ENCODE assay signal across 15 cellular contexts in genomic region chr4:96407651-96408342, GRCh38.
DNase-seq lines count a peak whose midpoint lies in the region; ATAC-seq, FAIRE-seq and TF ChIP-seq lines count a peak whose summit lies in the region.
"Had no signal": no experiment of that assay in that cellular context is flagged by ENCODE, and none has a peak within 500 bp of the region (broad histone marks: within the 10 kb centered on the region; RNA-seq: fewer than 3 reads in every experiment).

No MANE protein-coding gene starts in this region.

- H3K27me3 Mint-ChIP-seq in astrocyte (ENCODE audit: low read depth, unreplicated experiment) = no peaks in the 10 kb centered on the region
- H3K27me3 Mint-ChIP-seq in activated naive CD8-positive, alpha-beta T cell treated with anti-CD3 and anti-CD28 coated beads, Interleukin-2, amount 50 U/mL, for 24 hours = no peaks in the 10 kb centered on the region
- H3K27me3 Mint-ChIP-seq: activated naive CD8-positive, alpha-beta T cell treated with anti-CD3 and anti-CD28 coated beads for 36 hours had no signal

- peak overlapping the region; percentile 62 for H2AFZ ChIP-seq in astrocyte (ENCODE audit: low read depth, low read length)

- H3K4me2 ChIP-seq in astrocyte (ENCODE audit: low read length) = peak overlapping the region; percentile 64

- H3K9ac ChIP-seq in astrocyte (ENCODE audit: low read length) = peak overlapping the region; percentile 36

- TF ChIP-seq CTCF in astrocyte (IDR thresholded peaks at IDR 0.05; ENCODE audit: insufficient read depth, low read depth, low read length) (no peak), spleen (IDR thresholded peaks at IDR 0.05 in 8 of 11, conservative IDR thresholded peaks at IDR 0.05 in 3 of 11) (no peak)

- WGBS in small intestine, 3 donors = 55 to 73% (median 68%) methylated on average over 4 of the region's 4 CpGs
- WGBS in spleen, 5 donors = 75 to 95% (median 87%) methylated on average over 4 of the region's 4 CpGs

- H3K27ac ChIP-seq in astrocyte (ENCODE audit: low read depth, low read length) = no peak overlapping the region
- no peak overlapping the region for H3K27ac ChIP-seq in small intestine (ENCODE audit: low read depth in 1 of 2, low read length in 1 of 2)
- H3K27ac ChIP-seq in spleen = no peak overlapping the region
- H3K27ac ChIP-seq: HL-60, stomach had no signal

- H3K4me1 Mint-ChIP-seq in astrocyte (ENCODE audit: low read depth, unreplicated experiment) = no peaks in the 10 kb centered on the region
- H3K4me1 Mint-ChIP-seq in activated naive CD8-positive, alpha-beta T cell treated with anti-CD3 and anti-CD28 coated beads, Interleukin-2, amount 50 U/mL, for 24 hours = no peaks in the 10 kb centered on the region
- H3K4me1 Mint-ChIP-seq: activated naive CD8-positive, alpha-beta T cell treated with anti-CD3 and anti-CD28 coated beads for 36 hours; immature natural killer cell had no signal

- intact Hi-C loops in spleen (cut with DNase I; ENCODE audit: low total_unique reads) = no loop called here

- no peak for TF ChIP-seq POLR2A in spleen (IDR thresholded peaks at IDR 0.05)

- H4K20me1 ChIP-seq in astrocyte (ENCODE audit: insufficient read depth, low read length) = no peaks in the 10 kb centered on the region

- no peaks in the 10 kb centered on the region for H3K9me3 Mint-ChIP-seq in astrocyte (ENCODE audit: unreplicated experiment)
- peaks cover 7% of the 10 kb centered on the region for H3K9me3 Mint-ChIP-seq in activated naive CD8-positive, alpha-beta T cell treated with anti-CD3 and anti-CD28 coated beads, Interleukin-2, amount 50 U/mL, for 24 hours
- H3K9me3 Mint-ChIP-seq: activated naive CD8-positive, alpha-beta T cell treated with anti-CD3 and anti-CD28 coated beads for 36 hours had no signal

- H3K4me3 ChIP-seq in astrocyte (ENCODE audit: insufficient read depth, low read depth, low read length) = no peak overlapping the region
- H3K4me3 ChIP-seq in small intestine (ENCODE audit: low read depth in 1 of 2, low read length in 2 of 2) = no peak overlapping the region
- no peak overlapping the region for H3K4me3 ChIP-seq in spleen
- H3K4me3 ChIP-seq: stomach had no signal

- no peak for ATAC-seq in activated naive CD8-positive, alpha-beta T cell treated with anti-CD3 and anti-CD28 coated beads, Interleukin-2, amount 50 U/mL, for 24 hours
- ATAC-seq: activated CD4-positive, CD25-positive, alpha-beta regulatory T cell treated with anti-CD3 and anti-CD28 coated beads, Interleukin-2, amount 50 U/mL, for 24 hours; Panc1 had no signal

- no peak for FAIRE-seq in astrocyte (lab: Jason Lieb, UNC)
- no peak for FAIRE-seq in small intestine (lab: Jason Lieb, UNC)
- FAIRE-seq in urothelium cell line (lab: Jason Lieb, UNC) = no peak

- H3K79me2 ChIP-seq in astrocyte (ENCODE audit: insufficient read depth, low read length) = no peaks in the 10 kb centered on the region

- no peaks in the 10 kb centered on the region for H3K9me3 ChIP-seq in astrocyte (ENCODE audit: insufficient read depth, low read depth, low read length)
- H3K9me3 ChIP-seq in small intestine (ENCODE audit: control insufficient read depth, low read depth) = no peaks in the 10 kb centered on the region
- H3K9me3 ChIP-seq in spleen = peaks cover 0 to 9% (median 0%) of the 10 kb centered on the region in 8 donors
- H3K9me3 ChIP-seq: stomach had no signal

- H3K36me3 Mint-ChIP-seq in astrocyte (ENCODE audit: low read depth, unreplicated experiment) = no peaks in the 10 kb centered on the region
- no peaks in the 10 kb centered on the region for H3K36me3 Mint-ChIP-seq in activated naive CD8-positive, alpha-beta T cell treated with anti-CD3 and anti-CD28 coated beads, Interleukin-2, amount 50 U/mL, for 24 hours (ENCODE audit: low read depth)
- H3K36me3 Mint-ChIP-seq: activated naive CD8-positive, alpha-beta T cell treated with anti-CD3 and anti-CD28 coated beads for 36 hours; immature natural killer cell had no signal

- H3K27ac Mint-ChIP-seq in astrocyte (ENCODE audit: unreplicated experiment) = no peak overlapping the region
- H3K27ac Mint-ChIP-seq in activated naive CD8-positive, alpha-beta T cell treated with anti-CD3 and anti-CD28 coated beads, Interleukin-2, amount 50 U/mL, for 24 hours = no peak overlapping the region
- H3K27ac Mint-ChIP-seq: activated naive CD8-positive, alpha-beta T cell treated with anti-CD3 and anti-CD28 coated beads for 36 hours; immature natural killer cell had no signal

- H3K4me3 Mint-ChIP-seq in astrocyte (ENCODE audit: unreplicated experiment) = no peak overlapping the region
- no peak overlapping the region for H3K4me3 Mint-ChIP-seq in activated naive CD8-positive, alpha-beta T cell treated with anti-CD3 and anti-CD28 coated beads, Interleukin-2, amount 50 U/mL, for 24 hours
- H3K4me3 Mint-ChIP-seq: activated naive CD8-positive, alpha-beta T cell treated with anti-CD3 and anti-CD28 coated beads for 36 hours; immature natural killer cell had no signal

- no peaks in the 10 kb centered on the region for H3K4me1 ChIP-seq in astrocyte (ENCODE audit: insufficient read depth, low read length)
- H3K4me1 ChIP-seq in small intestine (ENCODE audit: control insufficient read depth in 2 of 2, insufficient read depth in 1 of 2, low read depth in 1 of 2, low read length in 1 of 2) = no peaks in the 10 kb centered on the region
- no peaks in the 10 kb centered on the region for H3K4me1 ChIP-seq in spleen

- H3K27me3 ChIP-seq in astrocyte (ENCODE audit: insufficient read depth, low read length) (no peaks in the 10 kb centered on the region), small intestine (ENCODE audit: control insufficient read depth in 2 of 2, insufficient read depth in 2 of 2, low read length in 2 of 2) (no peaks in the 10 kb centered on the region), spleen (replicated peaks in 1 of 7) (no peaks in the 10 kb centered on the region)
- H3K27me3 ChIP-seq: stomach had no signal

- H3K36me3 ChIP-seq in astrocyte (ENCODE audit: insufficient read depth, low read length) (no peaks in the 10 kb centered on the region), small intestine (ENCODE audit: control insufficient read depth in 2 of 2, insufficient read depth in 2 of 2, low read length in 2 of 2) (no peaks in the 10 kb centered on the region), spleen (no peaks in the 10 kb centered on the region)
- H3K36me3 ChIP-seq: stomach had no signal

- DNase-seq in M059J (ENCODE audit: low read depth) = peak; percentile 10
- no peak for DNase-seq in astrocyte (ENCODE audit: low read depth)
- DNase-seq in iris pigment epithelial cell (ENCODE audit: low read depth) = peak; percentile 25
- peak; percentile 1 for DNase-seq in small intestine
- DNase-seq in activated naive CD8-positive, alpha-beta T cell treated with anti-CD3 and anti-CD28 coated beads, Interleukin-2, amount 50 U/mL, for 24 hours = no peak
- no peak for DNase-seq in urothelium cell line (ENCODE audit: low spot score)
- no peak for DNase-seq in spleen
- DNase-seq: activated CD8-positive, alpha-beta memory T cell treated with anti-CD3 and anti-CD28 coated beads, Interleukin-2, amount 50 U/mL, for 48 hours; activated naive CD8-positive, alpha-beta T cell treated with anti-CD3 and anti-CD28 coated beads for 36 hours; dermis blood vessel endothelial cell; immature natural killer cell; stomach had no signal

Comparison
In these comparisons a context has a peak if more than half of its experiments do, and no peak if none do; other contexts are left out.
1. DNase-seq: peak in M059J (single experiment), iris pigment epithelial cell (single experiment) and small intestine (single experiment); none in astrocyte (single experiment), activated naive CD8-positive, alpha-beta T cell treated with anti-CD3 and anti-CD28 coated beads, Interleukin-2, amount 50 U/mL, for 24 hours (single experiment), urothelium cell line (single experiment) and spleen (single experiment).